In genomic region chr1:204077979-204078696, GRCh38 we compare ENCODE assay signal across 1 cellular context.
TF ChIP-seq lines count a peak whose summit lies in the region.

No MANE protein-coding gene starts in this region.

TF ChIP-seq in HepG2, 621 proteins besides CTCF, POLR2A, EP300 and RAD21 (continued from another document and continues in another):
- TF ChIP-seq, protein P1, sequence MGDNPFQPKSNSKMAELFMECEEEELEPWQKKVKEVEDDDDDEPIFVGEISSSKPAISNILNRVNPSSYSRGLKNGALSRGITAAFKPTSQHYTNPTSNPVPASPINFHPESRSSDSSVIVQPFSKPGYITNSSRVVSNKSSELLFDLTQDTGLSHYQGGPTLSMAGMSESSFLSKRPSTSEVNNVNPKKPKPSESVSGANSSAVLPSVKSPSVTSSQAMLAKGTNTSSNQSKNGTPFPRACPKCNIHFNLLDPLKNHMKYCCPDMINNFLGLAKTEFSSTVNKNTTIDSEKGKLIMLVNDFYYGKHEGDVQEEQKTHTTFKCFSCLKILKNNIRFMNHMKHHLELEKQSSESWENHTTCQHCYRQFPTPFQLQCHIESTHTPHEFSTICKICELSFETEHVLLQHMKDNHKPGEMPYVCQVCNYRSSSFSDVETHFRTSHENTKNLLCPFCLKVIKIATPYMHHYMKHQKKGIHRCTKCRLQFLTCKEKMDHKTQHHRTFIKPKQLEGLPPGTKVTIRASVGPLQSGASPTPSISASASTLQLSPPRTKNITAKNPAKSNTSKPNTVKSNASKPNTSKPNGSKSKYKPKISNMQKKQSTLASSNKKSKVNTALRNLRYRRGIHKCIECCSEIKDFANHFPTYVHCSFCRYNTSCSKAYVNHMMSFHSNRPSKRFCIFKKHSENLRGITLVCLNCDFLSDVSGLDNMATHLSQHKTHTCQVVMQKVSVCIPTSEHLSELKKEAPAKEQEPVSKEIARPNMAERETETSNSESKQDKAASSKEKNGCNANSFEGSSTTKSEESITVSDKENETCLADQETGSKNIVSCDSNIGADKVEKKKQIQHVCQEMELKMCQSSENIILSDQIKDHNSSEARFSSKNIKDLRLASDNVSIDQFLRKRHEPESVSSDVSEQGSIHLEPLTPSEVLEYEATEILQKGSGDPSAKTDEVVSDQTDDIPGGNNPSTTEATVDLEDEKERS (CRISPR knock-in tag; IDR thresholded peaks at IDR 0.05), result no peak
- TF ChIP-seq, protein P2, sequence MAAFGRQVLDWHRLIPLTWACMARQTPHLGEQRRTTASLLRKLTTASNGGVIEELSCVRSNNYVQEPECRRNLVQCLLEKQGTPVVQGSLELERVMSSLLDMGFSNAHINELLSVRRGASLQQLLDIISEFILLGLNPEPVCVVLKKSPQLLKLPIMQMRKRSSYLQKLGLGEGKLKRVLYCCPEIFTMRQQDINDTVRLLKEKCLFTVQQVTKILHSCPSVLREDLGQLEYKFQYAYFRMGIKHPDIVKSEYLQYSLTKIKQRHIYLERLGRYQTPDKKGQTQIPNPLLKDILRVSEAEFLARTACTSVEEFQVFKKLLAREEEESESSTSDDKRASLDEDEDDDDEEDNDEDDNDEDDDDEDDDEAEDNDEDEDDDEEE (CRISPR knock-in tag; IDR thresholded peaks at IDR 0.05), result no peak
- no peak for TF ChIP-seq ZNF776 (CRISPR knock-in tag; IDR thresholded peaks at IDR 0.05)
- no peak for TF ChIP-seq DNMT3B (CRISPR knock-in tag; conservative IDR thresholded peaks at IDR 0.05)
- TF ChIP-seq ATF6 (CRISPR knock-in tag; conservative IDR thresholded peaks at IDR 0.05), result no peak
- no peak for TF ChIP-seq ZBTB26 (CRISPR knock-in tag; IDR thresholded peaks at IDR 0.05; ENCODE audit: borderline replicate concordance)
- TF ChIP-seq MXI1 (IDR thresholded peaks at IDR 0.05; ENCODE audit: borderline replicate concordance, low read depth, low read length), result no peak
- TF ChIP-seq KDM5B (CRISPR knock-in tag; IDR thresholded peaks at IDR 0.05; ENCODE audit: borderline replicate concordance), result no peak
- no peak for TF ChIP-seq TCF7L2 (IDR thresholded peaks at IDR 0.05; ENCODE audit: low read depth, low read length)
- TF ChIP-seq, protein P3, sequence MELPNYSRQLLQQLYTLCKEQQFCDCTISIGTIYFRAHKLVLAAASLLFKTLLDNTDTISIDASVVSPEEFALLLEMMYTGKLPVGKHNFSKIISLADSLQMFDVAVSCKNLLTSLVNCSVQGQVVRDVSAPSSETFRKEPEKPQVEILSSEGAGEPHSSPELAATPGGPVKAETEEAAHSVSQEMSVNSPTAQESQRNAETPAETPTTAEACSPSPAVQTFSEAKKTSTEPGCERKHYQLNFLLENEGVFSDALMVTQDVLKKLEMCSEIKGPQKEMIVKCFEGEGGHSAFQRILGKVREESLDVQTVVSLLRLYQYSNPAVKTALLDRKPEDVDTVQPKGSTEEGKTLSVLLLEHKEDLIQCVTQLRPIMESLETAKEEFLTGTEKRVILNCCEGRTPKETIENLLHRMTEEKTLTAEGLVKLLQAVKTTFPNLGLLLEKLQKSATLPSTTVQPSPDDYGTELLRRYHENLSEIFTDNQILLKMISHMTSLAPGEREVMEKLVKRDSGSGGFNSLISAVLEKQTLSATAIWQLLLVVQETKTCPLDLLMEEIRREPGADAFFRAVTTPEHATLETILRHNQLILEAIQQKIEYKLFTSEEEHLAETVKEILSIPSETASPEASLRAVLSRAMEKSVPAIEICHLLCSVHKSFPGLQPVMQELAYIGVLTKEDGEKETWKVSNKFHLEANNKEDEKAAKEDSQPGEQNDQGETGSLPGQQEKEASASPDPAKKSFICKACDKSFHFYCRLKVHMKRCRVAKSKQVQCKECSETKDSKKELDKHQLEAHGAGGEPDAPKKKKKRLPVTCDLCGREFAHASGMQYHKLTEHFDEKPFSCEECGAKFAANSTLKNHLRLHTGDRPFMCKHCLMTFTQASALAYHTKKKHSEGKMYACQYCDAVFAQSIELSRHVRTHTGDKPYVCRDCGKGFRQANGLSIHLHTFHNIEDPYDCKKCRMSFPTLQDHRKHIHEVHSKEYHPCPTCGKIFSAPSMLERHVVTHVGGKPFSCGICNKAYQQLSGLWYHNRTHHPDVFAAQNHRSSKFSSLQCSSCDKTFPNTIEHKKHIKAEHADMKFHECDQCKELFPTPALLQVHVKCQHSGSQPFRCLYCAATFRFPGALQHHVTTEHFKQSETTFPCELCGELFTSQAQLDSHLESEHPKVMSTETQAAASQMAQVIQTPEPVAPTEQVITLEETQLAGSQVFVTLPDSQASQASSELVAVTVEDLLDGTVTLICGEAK (IDR thresholded peaks at IDR 0.05), result no peak
- TF ChIP-seq, protein P3 (CRISPR knock-in tag; IDR thresholded peaks at IDR 0.05), result no peak
- TF ChIP-seq, protein P4, sequence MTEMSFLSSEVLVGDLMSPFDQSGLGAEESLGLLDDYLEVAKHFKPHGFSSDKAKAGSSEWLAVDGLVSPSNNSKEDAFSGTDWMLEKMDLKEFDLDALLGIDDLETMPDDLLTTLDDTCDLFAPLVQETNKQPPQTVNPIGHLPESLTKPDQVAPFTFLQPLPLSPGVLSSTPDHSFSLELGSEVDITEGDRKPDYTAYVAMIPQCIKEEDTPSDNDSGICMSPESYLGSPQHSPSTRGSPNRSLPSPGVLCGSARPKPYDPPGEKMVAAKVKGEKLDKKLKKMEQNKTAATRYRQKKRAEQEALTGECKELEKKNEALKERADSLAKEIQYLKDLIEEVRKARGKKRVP (CRISPR knock-in tag; IDR thresholded peaks at IDR 0.05), result no peak
- no peak for TF ChIP-seq TGIF2 (CRISPR knock-in tag; IDR thresholded peaks at IDR 0.05)
- TF ChIP-seq ONECUT2 (CRISPR knock-in tag; IDR thresholded peaks at IDR 0.05), result no peak
- TF ChIP-seq SP5 (CRISPR knock-in tag; IDR thresholded peaks at IDR 0.05; ENCODE audit: borderline replicate concordance, low read depth), result peak; percentile 21; the same call in 1 of the 2 replicates
- no peak for TF ChIP-seq ZFP36 (IDR thresholded peaks at IDR 0.05; ENCODE audit: borderline replicate concordance, low read depth, low read length, partially characterized antibody)
- no peak for TF ChIP-seq MXD4 (CRISPR knock-in tag; IDR thresholded peaks at IDR 0.05)
- peak; percentile 58; the same call in 1 of the 2 replicates for TF ChIP-seq HMG20B (CRISPR knock-in tag; conservative IDR thresholded peaks at IDR 0.05)
- no peak for TF ChIP-seq ZNF30 (CRISPR knock-in tag; IDR thresholded peaks at IDR 0.05)
- no peak for TF ChIP-seq KDM4B (CRISPR knock-in tag; IDR thresholded peaks at IDR 0.05)
- no peak for TF ChIP-seq MEIS2 (CRISPR knock-in tag; IDR thresholded peaks at IDR 0.05)
- TF ChIP-seq HNF4A (CRISPR knock-in tag; IDR thresholded peaks at IDR 0.05), result no peak; the same call in 1 of the 2 replicates
- TF ChIP-seq, protein P5, sequence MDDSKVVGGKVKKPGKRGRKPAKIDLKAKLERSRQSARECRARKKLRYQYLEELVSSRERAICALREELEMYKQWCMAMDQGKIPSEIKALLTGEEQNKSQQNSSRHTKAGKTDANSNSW (CRISPR knock-in tag; IDR thresholded peaks at IDR 0.05; ENCODE audit: borderline replicate concordance), result no peak
- TF ChIP-seq, protein P6, sequence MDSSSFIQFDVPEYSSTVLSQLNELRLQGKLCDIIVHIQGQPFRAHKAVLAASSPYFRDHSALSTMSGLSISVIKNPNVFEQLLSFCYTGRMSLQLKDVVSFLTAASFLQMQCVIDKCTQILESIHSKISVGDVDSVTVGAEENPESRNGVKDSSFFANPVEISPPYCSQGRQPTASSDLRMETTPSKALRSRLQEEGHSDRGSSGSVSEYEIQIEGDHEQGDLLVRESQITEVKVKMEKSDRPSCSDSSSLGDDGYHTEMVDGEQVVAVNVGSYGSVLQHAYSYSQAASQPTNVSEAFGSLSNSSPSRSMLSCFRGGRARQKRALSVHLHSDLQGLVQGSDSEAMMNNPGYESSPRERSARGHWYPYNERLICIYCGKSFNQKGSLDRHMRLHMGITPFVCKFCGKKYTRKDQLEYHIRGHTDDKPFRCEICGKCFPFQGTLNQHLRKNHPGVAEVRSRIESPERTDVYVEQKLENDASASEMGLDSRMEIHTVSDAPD (CRISPR knock-in tag; IDR thresholded peaks at IDR 0.05), result no peak
- TF ChIP-seq NPAS2 (CRISPR knock-in tag; IDR thresholded peaks at IDR 0.05; ENCODE audit: borderline replicate concordance), result no peak
- peak; percentile 26; the same call in 1 of the 2 replicates for TF ChIP-seq TAF1 (CRISPR knock-in tag; IDR thresholded peaks at IDR 0.05)
- TF ChIP-seq IRX3 (CRISPR knock-in tag; IDR thresholded peaks at IDR 0.05; ENCODE audit: borderline replicate concordance, low read depth), result no peak
- no peak for TF ChIP-seq ZNF546 (CRISPR knock-in tag; conservative IDR thresholded peaks at IDR 0.05)
- no peak for TF ChIP-seq SMC3 (IDR thresholded peaks at IDR 0.05; ENCODE audit: low read length)
- no peak for TF ChIP-seq RAD51 (IDR thresholded peaks at IDR 0.05; ENCODE audit: borderline replicate concordance)
- no peak for TF ChIP-seq ZNF558 (CRISPR knock-in tag; IDR thresholded peaks at IDR 0.05; ENCODE audit: borderline replicate concordance)
- TF ChIP-seq TRIM24 (CRISPR knock-in tag; IDR thresholded peaks at IDR 0.05), result no peak
- TF ChIP-seq MED1 (CRISPR knock-in tag; IDR thresholded peaks at IDR 0.05), result no peak
- TF ChIP-seq, protein P7, sequence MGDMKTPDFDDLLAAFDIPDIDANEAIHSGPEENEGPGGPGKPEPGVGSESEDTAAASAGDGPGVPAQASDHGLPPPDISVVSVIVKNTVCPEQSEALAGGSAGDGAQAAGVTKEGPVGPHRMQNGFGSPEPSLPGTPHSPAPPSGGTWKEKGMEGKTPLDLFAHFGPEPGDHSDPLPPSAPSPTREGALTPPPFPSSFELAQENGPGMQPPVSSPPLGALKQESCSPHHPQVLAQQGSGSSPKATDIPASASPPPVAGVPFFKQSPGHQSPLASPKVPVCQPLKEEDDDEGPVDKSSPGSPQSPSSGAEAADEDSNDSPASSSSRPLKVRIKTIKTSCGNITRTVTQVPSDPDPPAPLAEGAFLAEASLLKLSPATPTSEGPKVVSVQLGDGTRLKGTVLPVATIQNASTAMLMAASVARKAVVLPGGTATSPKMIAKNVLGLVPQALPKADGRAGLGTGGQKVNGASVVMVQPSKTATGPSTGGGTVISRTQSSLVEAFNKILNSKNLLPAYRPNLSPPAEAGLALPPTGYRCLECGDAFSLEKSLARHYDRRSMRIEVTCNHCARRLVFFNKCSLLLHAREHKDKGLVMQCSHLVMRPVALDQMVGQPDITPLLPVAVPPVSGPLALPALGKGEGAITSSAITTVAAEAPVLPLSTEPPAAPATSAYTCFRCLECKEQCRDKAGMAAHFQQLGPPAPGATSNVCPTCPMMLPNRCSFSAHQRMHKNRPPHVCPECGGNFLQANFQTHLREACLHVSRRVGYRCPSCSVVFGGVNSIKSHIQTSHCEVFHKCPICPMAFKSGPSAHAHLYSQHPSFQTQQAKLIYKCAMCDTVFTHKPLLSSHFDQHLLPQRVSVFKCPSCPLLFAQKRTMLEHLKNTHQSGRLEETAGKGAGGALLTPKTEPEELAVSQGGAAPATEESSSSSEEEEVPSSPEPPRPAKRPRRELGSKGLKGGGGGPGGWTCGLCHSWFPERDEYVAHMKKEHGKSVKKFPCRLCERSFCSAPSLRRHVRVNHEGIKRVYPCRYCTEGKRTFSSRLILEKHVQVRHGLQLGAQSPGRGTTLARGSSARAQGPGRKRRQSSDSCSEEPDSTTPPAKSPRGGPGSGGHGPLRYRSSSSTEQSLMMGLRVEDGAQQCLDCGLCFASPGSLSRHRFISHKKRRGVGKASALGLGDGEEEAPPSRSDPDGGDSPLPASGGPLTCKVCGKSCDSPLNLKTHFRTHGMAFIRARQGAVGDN (CRISPR knock-in tag; IDR thresholded peaks at IDR 0.05), result peak; percentile 78
